ENCODE assay signal across 10 cellular contexts in the genomic region with DNA sequence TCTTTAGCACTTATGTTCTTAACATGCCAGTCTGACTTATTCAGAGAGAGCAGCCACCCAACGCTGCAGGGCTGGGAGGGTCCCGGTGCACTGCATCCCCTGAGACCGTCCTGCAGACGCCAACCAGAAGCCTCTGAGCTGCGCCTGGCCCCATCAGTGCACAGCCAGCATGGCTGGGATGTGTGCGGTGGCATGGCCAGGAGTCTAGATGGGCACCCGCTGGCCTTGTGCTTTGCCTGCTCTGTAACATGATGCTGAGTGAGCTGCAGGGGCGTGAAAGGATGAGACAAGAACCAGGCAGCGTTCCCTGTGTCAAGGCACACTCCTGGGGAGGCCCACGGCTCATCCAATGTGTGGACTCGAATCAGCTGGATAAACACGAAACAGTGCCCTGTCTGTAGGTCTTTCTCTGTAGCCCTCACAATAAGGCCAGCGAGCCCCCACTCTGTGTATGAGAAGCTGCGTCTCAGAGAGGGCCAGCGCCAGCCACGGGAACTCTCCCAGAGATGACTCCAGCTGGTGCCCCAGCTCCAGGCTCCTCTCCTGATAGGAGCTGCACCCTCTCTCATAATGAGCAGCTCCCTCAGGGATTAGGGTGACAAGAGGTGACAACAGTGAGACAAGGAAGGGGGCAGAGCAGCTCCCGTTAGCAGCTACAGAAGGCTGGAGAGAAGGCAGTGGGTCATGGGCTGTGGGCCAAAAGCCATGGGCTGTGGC.
DNase-seq lines count a peak whose midpoint lies in the region; ATAC-seq and TF ChIP-seq lines count a peak whose summit lies in the region.
"Had no signal": no experiment of that assay in that cellular context is flagged by ENCODE, and none has a peak within 500 bp of the region (broad histone marks: within the 10 kb centered on the region; RNA-seq: fewer than 3 reads in every experiment).

No MANE protein-coding gene starts in this region.

- H3K27ac ChIP-seq in tibial artery, result peak overlapping the region; percentile 43 to 56

- TF ChIP-seq CTCF in nephron (IDR thresholded peaks at IDR 0.05; ENCODE audit: unreplicated experiment in 3 of 3), result no peak
- no peak for TF ChIP-seq CTCF in tibial artery (IDR thresholded peaks at IDR 0.05)

- H3K9me3 ChIP-seq in tibial artery, result no peaks in the 10 kb centered on the region

- DNase-seq in NCI-H345 (lab: John Stamatoyannopoulos, UW) (peak; percentile 52), fibroblast of gingiva (ENCODE audit: low read depth) (peak; percentile 33), tibial artery (no peak), H7 (no peak), HuH-7.5 (ENCODE audit: low spot score) (no peak)
- no peak for DNase-seq in activated CD8-positive, alpha-beta T cell treated with anti-CD3 and anti-CD28 coated beads, Interleukin-2, amount 10 ng/mL, durations not matched to agents 7 days and 5 days
- DNase-seq: activated CD4-positive, alpha-beta T cell treated with anti-CD3 and anti-CD28 coated beads, Interleukin-2, amount 10 ng/mL, durations not matched to agents 7 days and 5 days; NCI-H1436 had no signal

- POLR2A ChIA-PET in activated CD8-positive, alpha-beta T cell treated with anti-CD3 and anti-CD28 coated beads, Interleukin-2, amount 10 ng/mL, durations not matched to agents 7 days and 5 days (lab: Charles Lee), result no interaction called here

- intact Hi-C loops in tibial artery (cut with DNase I; ENCODE audit: low total_unique reads), result no loop called here

- H3K4me3 Mint-ChIP-seq in nephron, result no peak overlapping the region
- no peak overlapping the region for H3K4me3 Mint-ChIP-seq in activated CD8-positive, alpha-beta T cell treated with anti-CD3 and anti-CD28 coated beads, Interleukin-2, amount 10 ng/mL, durations not matched to agents 7 days and 5 days
- H3K4me3 Mint-ChIP-seq: activated CD4-positive, alpha-beta T cell treated with anti-CD3 and anti-CD28 coated beads, Interleukin-2, amount 10 ng/mL, durations not matched to agents 7 days and 5 days; activated T-helper 17 cell treated with anti-CD3 and anti-CD28 coated beads, Interleukin-2, amount 50 U/mL, for 72 hours had no signal

- H3K36me3 ChIP-seq in tibial artery, result no peaks in the 10 kb centered on the region
- H3K36me3 ChIP-seq in H7 (replicated peaks; ENCODE audit: control insufficient read depth, insufficient read depth, low read length), result no peaks in the 10 kb centered on the region; the same call in 1 of the 2 replicates

- no peaks in the 10 kb centered on the region for H3K27me3 Mint-ChIP-seq in nephron (ENCODE audit: low read depth)
- H3K27me3 Mint-ChIP-seq in activated CD8-positive, alpha-beta T cell treated with anti-CD3 and anti-CD28 coated beads, Interleukin-2, amount 10 ng/mL, durations not matched to agents 7 days and 5 days (ENCODE audit: low read depth), result no peaks in the 10 kb centered on the region
- H3K27me3 Mint-ChIP-seq: activated CD4-positive, alpha-beta T cell treated with anti-CD3 and anti-CD28 coated beads, Interleukin-2, amount 10 ng/mL, durations not matched to agents 7 days and 5 days; activated T-helper 17 cell treated with anti-CD3 and anti-CD28 coated beads, Interleukin-2, amount 50 U/mL, for 72 hours had no signal

- no peaks in the 10 kb centered on the region for H3K9me3 Mint-ChIP-seq in nephron
- no peaks in the 10 kb centered on the region for H3K9me3 Mint-ChIP-seq in activated CD8-positive, alpha-beta T cell treated with anti-CD3 and anti-CD28 coated beads, Interleukin-2, amount 10 ng/mL, durations not matched to agents 7 days and 5 days (ENCODE audit: insufficient read depth)
- H3K9me3 Mint-ChIP-seq: activated CD4-positive, alpha-beta T cell treated with anti-CD3 and anti-CD28 coated beads, Interleukin-2, amount 10 ng/mL, durations not matched to agents 7 days and 5 days; activated T-helper 17 cell treated with anti-CD3 and anti-CD28 coated beads, Interleukin-2, amount 50 U/mL, for 72 hours had no signal

- H3K27me3 ChIP-seq in tibial artery, result no peaks in the 10 kb centered on the region
- H3K27me3 ChIP-seq in H7 (ENCODE audit: control insufficient read depth, insufficient read depth, low read length), result peaks cover 12% of the 10 kb centered on the region; the same call in 1 of the 2 replicates

- H3K4me1 Mint-ChIP-seq in nephron, result peaks cover 72% of the 10 kb centered on the region
- no peaks in the 10 kb centered on the region for H3K4me1 Mint-ChIP-seq in activated CD8-positive, alpha-beta T cell treated with anti-CD3 and anti-CD28 coated beads, Interleukin-2, amount 10 ng/mL, durations not matched to agents 7 days and 5 days (ENCODE audit: low read depth)
- H3K4me1 Mint-ChIP-seq: activated CD4-positive, alpha-beta T cell treated with anti-CD3 and anti-CD28 coated beads, Interleukin-2, amount 10 ng/mL, durations not matched to agents 7 days and 5 days; activated T-helper 17 cell treated with anti-CD3 and anti-CD28 coated beads, Interleukin-2, amount 50 U/mL, for 72 hours had no signal

- CTCF ChIA-PET in activated CD8-positive, alpha-beta T cell treated with anti-CD3 and anti-CD28 coated beads, Interleukin-2, amount 10 ng/mL, durations not matched to agents 7 days and 5 days (lab: Charles Lee), result no interaction called here

- H3K27ac Mint-ChIP-seq in nephron, result peak overlapping the region in 2 of 3 experiments; percentile 11 to 34
- no peak overlapping the region for H3K27ac Mint-ChIP-seq in activated CD8-positive, alpha-beta T cell treated with anti-CD3 and anti-CD28 coated beads, Interleukin-2, amount 10 ng/mL, durations not matched to agents 7 days and 5 days
- H3K27ac Mint-ChIP-seq: activated CD4-positive, alpha-beta T cell treated with anti-CD3 and anti-CD28 coated beads, Interleukin-2, amount 10 ng/mL, durations not matched to agents 7 days and 5 days; activated T-helper 17 cell treated with anti-CD3 and anti-CD28 coated beads, Interleukin-2, amount 50 U/mL, for 72 hours had no signal

- ATAC-seq in activated CD8-positive, alpha-beta T cell treated with anti-CD3 and anti-CD28 coated beads, Interleukin-2, amount 10 ng/mL, durations not matched to agents 7 days and 5 days, result no peak
- ATAC-seq: activated T-helper 17 cell treated with anti-CD3 and anti-CD28 coated beads, Interleukin-2, amount 50 U/mL, for 72 hours had no signal

- peaks cover 8% of the 10 kb centered on the region for H3K36me3 Mint-ChIP-seq in nephron (ENCODE audit: low read depth)
- H3K36me3 Mint-ChIP-seq in activated CD8-positive, alpha-beta T cell treated with anti-CD3 and anti-CD28 coated beads, Interleukin-2, amount 10 ng/mL, durations not matched to agents 7 days and 5 days (ENCODE audit: low read depth), result no peaks in the 10 kb centered on the region

- peaks cover 0 to 74% (median 49%) of the 10 kb centered on the region in 4 donors for H3K4me1 ChIP-seq in tibial artery

- H3K4me3 ChIP-seq in tibial artery (no peak overlapping the region), H7 (ENCODE audit: insufficient read depth, low read depth, low read length) (no peak overlapping the region)

Comparison
In these comparisons a context has a peak if more than half of its experiments do, and no peak if none do; other contexts are left out.
1. DNase-seq: peak in NCI-H345 (single experiment) and fibroblast of gingiva (single experiment); none in tibial artery (0 of 2), activated CD8-positive, alpha-beta T cell treated with anti-CD3 and anti-CD28 coated beads, Interleukin-2, amount 10 ng/mL, durations not matched to agents 7 days and 5 days (single experiment), H7 (single experiment) and HuH-7.5 (single experiment).